In the genomic region with DNA sequence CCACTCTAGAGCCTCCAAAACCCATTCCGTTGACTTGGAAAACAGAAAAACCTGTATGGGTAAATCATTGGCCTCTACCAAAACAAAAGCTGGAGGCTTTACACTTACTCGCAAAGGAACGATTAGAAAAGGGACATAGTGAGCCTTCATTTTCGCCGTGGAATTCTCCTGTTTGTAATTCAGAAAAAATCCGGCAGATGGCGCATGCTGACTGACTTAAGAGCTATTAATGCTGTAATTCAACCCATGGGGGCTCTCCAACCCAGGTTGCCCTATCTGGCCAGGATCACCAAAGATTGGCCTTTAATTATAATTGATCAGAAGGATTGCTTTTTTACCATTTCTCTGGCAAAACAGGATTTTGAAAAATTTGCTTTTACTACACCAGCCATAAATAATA, we compare ENCODE assay signal across 1 cellular context.
TF ChIP-seq lines count a peak whose summit lies in the region.

No MANE protein-coding gene starts in this region.

TF ChIP-seq in IMR-90, 13 proteins besides CTCF, POLR2A, EP300 and RAD21 (continued from another document):
- TF ChIP-seq, protein P1, sequence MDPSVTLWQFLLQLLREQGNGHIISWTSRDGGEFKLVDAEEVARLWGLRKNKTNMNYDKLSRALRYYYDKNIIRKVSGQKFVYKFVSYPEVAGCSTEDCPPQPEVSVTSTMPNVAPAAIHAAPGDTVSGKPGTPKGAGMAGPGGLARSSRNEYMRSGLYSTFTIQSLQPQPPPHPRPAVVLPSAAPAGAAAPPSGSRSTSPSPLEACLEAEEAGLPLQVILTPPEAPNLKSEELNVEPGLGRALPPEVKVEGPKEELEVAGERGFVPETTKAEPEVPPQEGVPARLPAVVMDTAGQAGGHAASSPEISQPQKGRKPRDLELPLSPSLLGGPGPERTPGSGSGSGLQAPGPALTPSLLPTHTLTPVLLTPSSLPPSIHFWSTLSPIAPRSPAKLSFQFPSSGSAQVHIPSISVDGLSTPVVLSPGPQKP (IDR thresholded peaks at IDR 0.05; ENCODE audit: borderline replicate concordance, low read depth, low read length) = no peak
- TF ChIP-seq MAFK (IDR thresholded peaks at IDR 0.05; ENCODE audit: low read depth, low read length) (no peak), FOS (IDR thresholded peaks at IDR 0.05; ENCODE audit: low read depth, low read length) (no peak), BHLHE40 (IDR thresholded peaks at IDR 0.05; ENCODE audit: low read depth, low read length) (no peak), CHD1 (IDR thresholded peaks at IDR 0.05; ENCODE audit: low read depth, low read length) (no peak), RFX5 (IDR thresholded peaks at IDR 0.05; ENCODE audit: low read depth, low read length) (no peak), CEBPB (IDR thresholded peaks at IDR 0.05; ENCODE audit: low read depth, low read length) (no peak), NFE2L2 (IDR thresholded peaks at IDR 0.05; ENCODE audit: low read depth, low read length) (no peak), MAZ (IDR thresholded peaks at IDR 0.05; ENCODE audit: borderline replicate concordance, low read depth, low read length) (no peak), SMC3 (IDR thresholded peaks at IDR 0.05; ENCODE audit: low read depth, low read length) (no peak)
- TF ChIP-seq, protein P2, sequence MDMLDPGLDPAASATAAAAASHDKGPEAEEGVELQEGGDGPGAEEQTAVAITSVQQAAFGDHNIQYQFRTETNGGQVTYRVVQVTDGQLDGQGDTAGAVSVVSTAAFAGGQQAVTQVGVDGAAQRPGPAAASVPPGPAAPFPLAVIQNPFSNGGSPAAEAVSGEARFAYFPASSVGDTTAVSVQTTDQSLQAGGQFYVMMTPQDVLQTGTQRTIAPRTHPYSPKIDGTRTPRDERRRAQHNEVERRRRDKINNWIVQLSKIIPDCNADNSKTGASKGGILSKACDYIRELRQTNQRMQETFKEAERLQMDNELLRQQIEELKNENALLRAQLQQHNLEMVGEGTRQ (IDR thresholded peaks at IDR 0.05; ENCODE audit: low read depth, low read length) = no peak
